ENCODE assay signal across 1 cellular context in genomic region chr3:46558184-46559029, GRCh38.
A peak's percentile ranks its signal among the peaks of the same experiment; 100 is the strongest.
TF ChIP-seq lines count a peak whose summit lies in the region.

No MANE protein-coding gene starts in this region.

TF ChIP-seq in HepG2, 621 proteins besides CTCF, POLR2A, EP300 and RAD21 (continued from another document and continues in another):
- TF ChIP-seq ZBTB4 (CRISPR knock-in tag; IDR thresholded peaks at IDR 0.05; ENCODE audit: borderline replicate concordance) (no peak), PRDM15 (CRISPR knock-in tag; IDR thresholded peaks at IDR 0.05) (no peak), ZNF232 (CRISPR knock-in tag; IDR thresholded peaks at IDR 0.05; ENCODE audit: borderline replicate concordance) (no peak), SMC3 (IDR thresholded peaks at IDR 0.05; ENCODE audit: low read length) (peak; percentile 83), NFYC (CRISPR knock-in tag; IDR thresholded peaks at IDR 0.05) (no peak; the same call in 1 of the 2 replicates), DNMT1 (CRISPR knock-in tag; IDR thresholded peaks at IDR 0.05) (no peak), JUND (CRISPR knock-in tag; IDR thresholded peaks at IDR 0.05) (no peak), POLR2AphosphoS5 (IDR thresholded peaks at IDR 0.05; ENCODE audit: low read depth, low read length) (peak; percentile 84), ZSCAN29 (CRISPR knock-in tag; conservative IDR thresholded peaks at IDR 0.05) (no peak), TCF12 (IDR thresholded peaks at IDR 0.05) (no peak), TCF12 (CRISPR knock-in tag; IDR thresholded peaks at IDR 0.05) (no peak), SKI (IDR thresholded peaks at IDR 0.05; ENCODE audit: partially characterized antibody) (no peak), ATF7-NPFF (CRISPR knock-in tag; IDR thresholded peaks at IDR 0.05; ENCODE audit: low read depth) (no peak), ZNF639 (CRISPR knock-in tag; conservative IDR thresholded peaks at IDR 0.05) (no peak), CHCHD3 (CRISPR knock-in tag; IDR thresholded peaks at IDR 0.05) (no peak), LCORL (IDR thresholded peaks at IDR 0.05) (peak; percentile 55; the same call in 1 of the 2 replicates), LCORL (CRISPR knock-in tag; IDR thresholded peaks at IDR 0.05) (peak; percentile 48; the same call in 1 of the 2 replicates), TFDP1 (CRISPR knock-in tag; IDR thresholded peaks at IDR 0.05; ENCODE audit: borderline replicate concordance) (peak; percentile 68; the same call in 1 of the 2 replicates), SMAD1 (CRISPR knock-in tag; IDR thresholded peaks at IDR 0.05; ENCODE audit: borderline replicate concordance, low read depth) (no peak), RFXANK (CRISPR knock-in tag; IDR thresholded peaks at IDR 0.05) (0 out of 2 replicates have a peak, but pooled peaks have one; percentile 50), ZNF3 (CRISPR knock-in tag; IDR thresholded peaks at IDR 0.05) (no peak), ZSCAN30 (CRISPR knock-in tag; IDR thresholded peaks at IDR 0.05) (no peak), GFI1 (CRISPR knock-in tag; IDR thresholded peaks at IDR 0.05; ENCODE audit: borderline replicate concordance) (no peak), TERF1 (CRISPR knock-in tag; IDR thresholded peaks at IDR 0.05) (no peak), FOXP1 (IDR thresholded peaks at IDR 0.05) (no peak), FOXP1 (CRISPR knock-in tag; IDR thresholded peaks at IDR 0.05) (no peak), ZNF816 (CRISPR knock-in tag; IDR thresholded peaks at IDR 0.05; ENCODE audit: borderline replicate concordance) (no peak), ZEB1 (IDR thresholded peaks at IDR 0.05; ENCODE audit: insufficient replicate concordance, low read depth) (no peak), ZBTB33 (CRISPR knock-in tag; IDR thresholded peaks at IDR 0.05) (no peak; the same call in 1 of the 2 replicates), ATF4 (CRISPR knock-in tag; IDR thresholded peaks at IDR 0.05) (no peak), TEAD3 (CRISPR knock-in tag; optimal IDR thresholded peaks at IDR 0.05; ENCODE audit: borderline replicate concordance) (peak; percentile 82), ZBTB26 (CRISPR knock-in tag; IDR thresholded peaks at IDR 0.05; ENCODE audit: borderline replicate concordance) (no peak), ZNF260 (CRISPR knock-in tag; IDR thresholded peaks at IDR 0.05; ENCODE audit: borderline replicate concordance, low read depth) (no peak), FUBP1 (CRISPR knock-in tag; IDR thresholded peaks at IDR 0.05; ENCODE audit: borderline replicate concordance) (no peak), GABPB1 (CRISPR knock-in tag; IDR thresholded peaks at IDR 0.05) (peak; percentile 23; the same call in 1 of the 2 replicates), ZNF547 (CRISPR knock-in tag; IDR thresholded peaks at IDR 0.05) (no peak), HOXA3 (CRISPR knock-in tag; IDR thresholded peaks at IDR 0.05) (peak; percentile 24; the same call in 1 of the 2 replicates), ZNF331 (CRISPR knock-in tag; IDR thresholded peaks at IDR 0.05) (no peak), NR2F1 (CRISPR knock-in tag; IDR thresholded peaks at IDR 0.05) (no peak), ARNT2 (CRISPR knock-in tag; IDR thresholded peaks at IDR 0.05; ENCODE audit: low read depth) (no peak), HMGXB4 (CRISPR knock-in tag; IDR thresholded peaks at IDR 0.05; ENCODE audit: borderline replicate concordance in 1 of 2, low read depth in 1 of 2) (peak; percentile 70 to 71; a peak in 3 of 4 replicates), ZNF558 (CRISPR knock-in tag; IDR thresholded peaks at IDR 0.05; ENCODE audit: borderline replicate concordance) (no peak)
